40 cellular contexts compared by ENCODE assay signal in genomic region chr17:58253082-58253481, GRCh38. TPM values are rescaled to one million over a fixed set of nuclear protein-coding genes. Genes with fewer than 3 reads are reported as not detected.
"Had no signal": no experiment of that assay in that cellular context is flagged by ENCODE, and none has a peak within 500 bp of the region (broad histone marks: within the 10 kb centered on the region; RNA-seq: fewer than 3 reads in every experiment).

No MANE protein-coding gene starts in this region.

- H3K4me1 Mint-ChIP-seq: activated T-helper 17 cell treated with anti-CD3 and anti-CD28 coated beads, Interleukin-2, amount 50 U/mL, for 72 hours had no signal

- H3K27me3 Mint-ChIP-seq: activated naive CD4-positive, alpha-beta T cell treated with anti-CD3 and anti-CD28 coated beads, Interleukin-2, amount 50 U/mL, for 24 hours had no signal

- H3K27ac ChIP-seq: adrenal gland, ascending aorta, body of pancreas, brain microvascular endothelial cell, breast epithelium, cardiac muscle cell had no signal

- ATAC-seq: activated naive CD4-positive, alpha-beta T cell treated with anti-CD3 and anti-CD28 coated beads, Interleukin-2, amount 50 U/mL, for 72 hours; activated T-cell treated with anti-CD3 and anti-CD28 coated beads, Interleukin-2, amount 50 U/mL, for 4 hours; activated T-cell treated with anti-CD3 and anti-CD28 coated beads, Interleukin-2, amount 50 U/mL, for 72 hours; activated T-helper 17 cell treated with anti-CD3 and anti-CD28 coated beads, Interleukin-2, amount 50 U/mL, for 72 hours; body of pancreas had no signal

- H3K9me3 ChIP-seq: adrenal gland, ascending aorta, body of pancreas, breast epithelium had no signal

- DNase-seq: activated effector memory CD4-positive, alpha-beta T cell treated with anti-CD3 and anti-CD28 coated beads, Interleukin-2, amount 50 U/mL, for 16 hours; activated effector memory CD4-positive, alpha-beta T cell treated with Interleukin-2 at 50 U/mL for 16 hours; activated gamma-delta T cell; activated gamma-delta T cell treated with Interleukin-2 at 50 U/mL for 16 hours; activated naive CD4-positive, alpha-beta T cell; activated naive CD4-positive, alpha-beta T cell treated with anti-CD3 and anti-CD28 coated beads for 36 hours; activated naive CD4-positive, alpha-beta T cell treated with anti-CD3 and anti-CD28 coated beads, Interleukin-2, amount 10 ng/mL, durations not matched to agents 7 days and 5 days; activated naive CD4-positive, alpha-beta T cell treated with anti-CD3 and anti-CD28 coated beads, Interleukin-2, amount 50 U/mL, for 16 hours; activated naive CD4-positive, alpha-beta T cell treated with Interleukin-2 at 50 U/mL for 16 hours; activated naive CD8-positive, alpha-beta T cell treated with anti-CD3 and anti-CD28 coated beads, Interleukin-2, amount 10 ng/mL, durations not matched to agents 7 days and 5 days; activated T-cell treated with anti-CD3 and anti-CD28 coated beads, Interleukin-2, amount 50 U/mL, for 1 hour; activated T-cell treated with anti-CD3 and anti-CD28 coated beads, Interleukin-2, amount 50 U/mL, for 24 hours; activated T-cell treated with anti-CD3 and anti-CD28 coated beads, Interleukin-2, amount 50 U/mL, for 4 hours; activated T-cell treated with anti-CD3 and anti-CD28 coated beads, Interleukin-2, amount 50 U/mL, for 72 hours; amniotic stem cell; amygdala; anterior cingulate cortex; aorta; body of pancreas; brain microvascular endothelial cell; caudate nucleus; central memory CD4-positive, alpha-beta T cell; cerebellar nuclear complex had no signal

- FAIRE-seq: astrocyte, bronchial epithelial cell had no signal

- H3K4me1 ChIP-seq: breast epithelium had no signal

- H3K36me3 Mint-ChIP-seq: activated naive CD4-positive, alpha-beta T cell treated with anti-CD3 and anti-CD28 coated beads, Interleukin-2, amount 10 ng/mL, durations not matched to agents 7 days and 5 days; activated naive CD4-positive, alpha-beta T cell treated with anti-CD3 and anti-CD28 coated beads, Interleukin-2, amount 50 U/mL, for 24 hours; activated naive CD4-positive, alpha-beta T cell treated with anti-CD3 and anti-CD28 coated beads, Interleukin-2, amount 50 U/mL, for 72 hours; activated naive CD8-positive, alpha-beta T cell; activated naive CD8-positive, alpha-beta T cell treated with anti-CD3 and anti-CD28 coated beads, Interleukin-2, amount 10 ng/mL, durations not matched to agents 7 days and 5 days; brain had no signal

- H3K4me3 Mint-ChIP-seq: activated naive CD4-positive, alpha-beta T cell treated with anti-CD3 and anti-CD28 coated beads for 36 hours; activated naive CD4-positive, alpha-beta T cell treated with anti-CD3 and anti-CD28 coated beads, Interleukin-2, amount 10 ng/mL, durations not matched to agents 7 days and 5 days; activated naive CD4-positive, alpha-beta T cell treated with anti-CD3 and anti-CD28 coated beads, Interleukin-2, amount 50 U/mL, for 24 hours; activated naive CD8-positive, alpha-beta T cell; activated naive CD8-positive, alpha-beta T cell treated with anti-CD3 and anti-CD28 coated beads, Interleukin-2, amount 10 ng/mL, durations not matched to agents 7 days and 5 days; activated T-cell treated with anti-CD3 and anti-CD28 coated beads, Interleukin-2, amount 50 U/mL, for 24 hours; activated T-cell treated with anti-CD3 and anti-CD28 coated beads, Interleukin-2, amount 50 U/mL, for 4 hours; activated T-cell treated with anti-CD3 and anti-CD28 coated beads, Interleukin-2, amount 50 U/mL, for 72 hours; activated T-helper 1 cell treated with anti-CD3 and anti-CD28 coated beads, Interleukin-12 subunit alpha, Interleukin-12 subunit beta, Interleukin-2, Interleukin-4 antibody, amounts not matched to agents 30 ng/mL and 10 ng/mL and 1 ng/mL, durations not matched to agents 14 hours and 24 hours and 36 hours; activated T-helper 17 cell treated with anti-CD3 and anti-CD28 coated beads, Interleukin-2, amount 50 U/mL, for 72 hours; brain; central memory CD8-positive, alpha-beta T cell had no signal

- H3K36me3 ChIP-seq: adrenal gland, ascending aorta, brain microvascular endothelial cell, breast epithelium, cardiac muscle cell had no signal

- H3K9me3 Mint-ChIP-seq: activated naive CD4-positive, alpha-beta T cell treated with anti-CD3 and anti-CD28 coated beads for 36 hours; activated naive CD4-positive, alpha-beta T cell treated with anti-CD3 and anti-CD28 coated beads, Interleukin-2, amount 10 ng/mL, durations not matched to agents 7 days and 5 days; activated naive CD4-positive, alpha-beta T cell treated with anti-CD3 and anti-CD28 coated beads, Interleukin-2, amount 50 U/mL, for 24 hours; activated naive CD4-positive, alpha-beta T cell treated with anti-CD3 and anti-CD28 coated beads, Interleukin-2, amount 50 U/mL, for 72 hours; activated naive CD8-positive, alpha-beta T cell treated with anti-CD3 and anti-CD28 coated beads, Interleukin-2, amount 10 ng/mL, durations not matched to agents 7 days and 5 days; activated T-cell treated with anti-CD3 and anti-CD28 coated beads, Interleukin-2, amount 50 U/mL, for 24 hours; activated T-cell treated with anti-CD3 and anti-CD28 coated beads, Interleukin-2, amount 50 U/mL, for 4 hours; activated T-cell treated with anti-CD3 and anti-CD28 coated beads, Interleukin-2, amount 50 U/mL, for 72 hours; activated T-helper 1 cell treated with anti-CD3 and anti-CD28 coated beads, Interleukin-12 subunit alpha, Interleukin-12 subunit beta, Interleukin-2, Interleukin-4 antibody, amounts not matched to agents 30 ng/mL and 10 ng/mL and 1 ng/mL, durations not matched to agents 14 hours and 24 hours and 36 hours; activated T-helper 17 cell treated with anti-CD3 and anti-CD28 coated beads, Interleukin-2, amount 50 U/mL, for 72 hours; activated T-helper 2 cell treated with anti-CD3 and anti-CD28 coated beads, Interferon-gamma antibody, Interleukin-2, Interleukin-4, amounts not matched to agents 10 μg/mL and 5 μg/mL and 100 μg/mL, durations not matched to agents 14 hours and 24 hours and 36 hours; central memory CD8-positive, alpha-beta T cell had no signal

- H3K4me3 ChIP-seq: adrenal gland, ascending aorta, body of pancreas, breast epithelium, cardiac muscle cell had no signal

- H3K27ac Mint-ChIP-seq: activated naive CD4-positive, alpha-beta T cell treated with anti-CD3 and anti-CD28 coated beads for 36 hours; activated naive CD4-positive, alpha-beta T cell treated with anti-CD3 and anti-CD28 coated beads, Interleukin-2, amount 10 ng/mL, durations not matched to agents 7 days and 5 days; activated naive CD4-positive, alpha-beta T cell treated with anti-CD3 and anti-CD28 coated beads, Interleukin-2, amount 50 U/mL, for 24 hours; activated naive CD4-positive, alpha-beta T cell treated with anti-CD3 and anti-CD28 coated beads, Interleukin-2, amount 50 U/mL, for 72 hours; activated naive CD8-positive, alpha-beta T cell; activated naive CD8-positive, alpha-beta T cell treated with anti-CD3 and anti-CD28 coated beads, Interleukin-2, amount 10 ng/mL, durations not matched to agents 7 days and 5 days; activated T-cell treated with anti-CD3 and anti-CD28 coated beads, Interleukin-2, amount 50 U/mL, for 24 hours; activated T-cell treated with anti-CD3 and anti-CD28 coated beads, Interleukin-2, amount 50 U/mL, for 72 hours; activated T-helper 1 cell treated with anti-CD3 and anti-CD28 coated beads, Interleukin-12 subunit alpha, Interleukin-12 subunit beta, Interleukin-2, Interleukin-4 antibody, amounts not matched to agents 30 ng/mL and 10 ng/mL and 1 ng/mL, durations not matched to agents 14 hours and 24 hours and 36 hours; activated T-helper 17 cell treated with anti-CD3 and anti-CD28 coated beads, Interleukin-2, amount 50 U/mL, for 72 hours; activated T-helper 2 cell treated with anti-CD3 and anti-CD28 coated beads, Interferon-gamma antibody, Interleukin-2, Interleukin-4, amounts not matched to agents 10 μg/mL and 5 μg/mL and 100 μg/mL, durations not matched to agents 14 hours and 24 hours and 36 hours; brain had no signal

RNA-seq across cellular contexts. Expression of gene LPO, which starts 14.7 kb away (rescaled TPM):
- total RNA-seq: activated naive CD4-positive, alpha-beta T cell treated with anti-CD3 and anti-CD28 coated beads for 36 hours; activated naive CD8-positive, alpha-beta T cell treated with anti-CD3 and anti-CD28 coated beads, Interleukin-2, amount 10 ng/mL, durations not matched to agents 7 days and 5 days; activated T-helper 1 cell treated with anti-CD3 and anti-CD28 coated beads, Interleukin-12 subunit alpha, Interleukin-12 subunit beta, Interleukin-2, Interleukin-4 antibody, amounts not matched to agents 30 ng/mL and 10 ng/mL and 1 ng/mL, durations not matched to agents 14 hours and 24 hours and 36 hours; activated T-helper 2 cell treated with anti-CD3 and anti-CD28 coated beads, Interferon-gamma antibody, Interleukin-2, Interleukin-4, amounts not matched to agents 10 μg/mL and 5 μg/mL and 100 μg/mL, durations not matched to agents 14 hours and 24 hours and 36 hours; adrenal gland; aorta; ascending aorta; astrocyte; body of pancreas; bronchial epithelial cell; cardiac muscle cell; cardiac septum; cerebellum; chondrocyte had no signal
- polyA plus RNA-seq: aorta, cardiac muscle cell had no signal

RNA-seq across cellular contexts. Expression of gene MPO, which starts 27.7 kb away (rescaled TPM):
- total RNA-seq: activated naive CD4-positive, alpha-beta T cell treated with anti-CD3 and anti-CD28 coated beads for 36 hours; activated naive CD4-positive, alpha-beta T cell treated with anti-CD3 and anti-CD28 coated beads, Interleukin-2, amount 50 U/mL, for 72 hours; activated naive CD8-positive, alpha-beta T cell treated with anti-CD3 and anti-CD28 coated beads, Interleukin-2, amount 10 ng/mL, durations not matched to agents 7 days and 5 days; activated T-cell treated with anti-CD3 and anti-CD28 coated beads, Interleukin-2, amount 50 U/mL, for 4 hours; activated T-helper 1 cell treated with anti-CD3 and anti-CD28 coated beads, Interleukin-12 subunit alpha, Interleukin-12 subunit beta, Interleukin-2, Interleukin-4 antibody, amounts not matched to agents 30 ng/mL and 10 ng/mL and 1 ng/mL, durations not matched to agents 14 hours and 24 hours and 36 hours; activated T-helper 2 cell treated with anti-CD3 and anti-CD28 coated beads, Interferon-gamma antibody, Interleukin-2, Interleukin-4, amounts not matched to agents 10 μg/mL and 5 μg/mL and 100 μg/mL, durations not matched to agents 14 hours and 24 hours and 36 hours; astrocyte; body of pancreas; bronchial epithelial cell; cardiac muscle cell; chondrocyte had no signal
- polyA plus RNA-seq: cardiac muscle cell had no signal
